Comparison of ENCODE assay signal across 25 cellular contexts in genomic region chr4:71138007-71138600, GRCh38.
"Had no signal": no experiment of that assay in that cellular context is flagged by ENCODE, and none has a peak within 500 bp of the region (broad histone marks: within the 10 kb centered on the region; RNA-seq: fewer than 3 reads in every experiment).

No MANE protein-coding gene starts in this region.

- H3K36me3 ChIP-seq: left ventricle myocardium inferior, ovary, right atrium auricular region, right lobe of liver, stomach, suprapubic skin, thoracic aorta, tibial artery, upper lobe of right lung had no signal

- FAIRE-seq: urothelium cell line had no signal

- H3K27me3 ChIP-seq: ovary, right atrium auricular region, right lobe of liver, stomach, suprapubic skin, tibial artery, upper lobe of right lung had no signal

- H3K9me3 ChIP-seq: left ventricle myocardium inferior, ovary, right atrium auricular region, right lobe of liver, stomach, suprapubic skin, thoracic aorta, tibial artery, upper lobe of right lung had no signal

- H3K4me1 ChIP-seq: left ventricle myocardium inferior, right atrium auricular region, right lobe of liver, stomach, suprapubic skin, tibial artery, upper lobe of right lung had no signal

- ATAC-seq: naive thymus-derived CD4-positive, alpha-beta T cell; natural killer cell treated with Interleukin-12 subunit alpha and Interleukin-12 subunit beta and Interleukin-15 and Interleukin-18, amount 100 ng/mL, for 72 hours; right lobe of liver; stimulated activated naive B cell treated with anti-CD40 and anti-IgM and Interleukin-4, amounts not matched to agents 10 μg/mL and 1 μg/mL and 100 μg/mL, for 72 hours; stimulated activated naive CD8-positive, alpha-beta T cell treated with anti-CD3 and anti-CD28 coated beads, Interleukin-15, Interleukin-2, amounts not matched to agents 100 U/mL and 50 U/mL, for 24 hours; upper lobe of right lung had no signal

- H3K4me3 ChIP-seq: left ventricle myocardium inferior, lung, ovary, right atrium auricular region, right lobe of liver, stomach, suprapubic skin, thoracic aorta, tibial artery, upper lobe of right lung had no signal

- H3K27ac ChIP-seq: left ventricle myocardium inferior, ovary, right atrium auricular region, right lobe of liver, stomach, suprapubic skin, thoracic aorta, tibial artery, upper lobe of right lung had no signal

- DNase-seq: head of caudate nucleus; hypothalamus; immature natural killer cell; islet precursor cell; left ventricle myocardium inferior; mesendoderm; naive thymus-derived CD4-positive, alpha-beta T cell; ovary; right lobe of liver; stimulated activated CD4-positive, alpha-beta T cell treated with anti-CD3 and anti-CD28 coated beads, Interleukin-12 subunit alpha, Interleukin-12 subunit beta, amount 100 ng/mL, for 4 hours; stimulated activated CD4-positive, alpha-beta T cell treated with anti-CD3 and anti-CD28 coated beads, Interleukin-15, amount 100 ng/mL, for 24 hours; stimulated activated CD4-positive, alpha-beta T cell treated with anti-CD3 and anti-CD28 coated beads, Interleukin-2, amount 100 ng/mL, for 24 hours; stimulated activated CD4-positive, alpha-beta T cell treated with anti-CD3 and anti-CD28 coated beads, Interleukin-4, amount 100 ng/mL, for 1 hour; stimulated activated naive B cell treated with anti-CD40 and anti-IgM and Interleukin-4, amounts not matched to agents 10 μg/mL and 1 μg/mL and 100 μg/mL, for 72 hours; stimulated activated naive CD8-positive, alpha-beta T cell treated with anti-CD3 and anti-CD28 coated beads, Interleukin-15, Interleukin-2, amounts not matched to agents 100 U/mL and 50 U/mL, for 24 hours; stomach; tibial artery; trophoblast cell; upper lobe of right lung had no signal
